Comparison of ENCODE assay signal across 11 cellular contexts in genomic region chr3:99909714-99910508, GRCh38.
A peak's percentile ranks its signal among the peaks of the same experiment; 100 is the strongest.
DNase-seq lines count a peak whose midpoint lies in the region; ATAC-seq, FAIRE-seq and TF ChIP-seq lines count a peak whose summit lies in the region.
"Had no signal": no experiment of that assay in that cellular context is flagged by ENCODE, and none has a peak within 500 bp of the region (broad histone marks: within the 10 kb centered on the region; RNA-seq: fewer than 3 reads in every experiment).

No MANE protein-coding gene starts in this region.

- no peaks in the 10 kb centered on the region for H3K36me3 ChIP-seq in bronchial epithelial cell (ENCODE audit: control insufficient read depth, insufficient read depth, low read length)
- H3K36me3 ChIP-seq: left ventricle myocardium inferior had no signal

- H3K4me3 ChIP-seq in bronchial epithelial cell (ENCODE audit: low read depth, low read length): no peak overlapping the region
- H3K4me3 ChIP-seq: left ventricle myocardium inferior had no signal

- H3K27me3 ChIP-seq in bronchial epithelial cell (ENCODE audit: control insufficient read depth, insufficient read depth, low read length): no peaks in the 10 kb centered on the region

- FAIRE-seq in bronchial epithelial cell (lab: Jason Lieb, UNC): no peak

- ATAC-seq in left lobe of liver (peak; percentile 30), HG02973 (IDR thresholded peaks at IDR 0.05; ENCODE audit: unreplicated experiment) (no peak), HG02870 (IDR thresholded peaks at IDR 0.05; ENCODE audit: unreplicated experiment) (no peak), HG02759 (IDR thresholded peaks at IDR 0.05; ENCODE audit: unreplicated experiment) (no peak)

- DNase-seq in Daoy (ENCODE audit: low read depth): peak; percentile 83
- peak; percentile 64 for DNase-seq in NCI-H2196 (lab: John Stamatoyannopoulos, UW; ENCODE audit: unreplicated experiment)
- peak; percentile 87 for DNase-seq in bronchial epithelial cell (ENCODE audit: low read depth)
- no peak for DNase-seq in left lobe of liver (ENCODE audit: low spot score)
- DNase-seq in NCI-H2081 treated with DMSO at 0.1 percent for 48 hours (lab: John Stamatoyannopoulos, UW): no peak
- DNase-seq: activated CD8-positive, alpha-beta memory T cell treated with anti-CD3 and anti-CD28 coated beads, Interleukin-2, amount 50 U/mL, for 48 hours; amniotic stem cell; left ventricle myocardium inferior had no signal

- TF ChIP-seq CTCF in bronchial epithelial cell (IDR thresholded peaks at IDR 0.05; ENCODE audit: insufficient read depth, low read length, severe bottlenecking): no peak

Comparison
In these comparisons a context has a peak if more than half of its experiments do, and no peak if none do; other contexts are left out.
1. DNase-seq: peak in Daoy (single experiment), NCI-H2196 (single experiment) and bronchial epithelial cell (single experiment); none in left lobe of liver (single experiment) and NCI-H2081 treated with DMSO at 0.1 percent for 48 hours (single experiment).